Comparison of ENCODE assay signal across 20 cellular contexts in the genomic region with DNA sequence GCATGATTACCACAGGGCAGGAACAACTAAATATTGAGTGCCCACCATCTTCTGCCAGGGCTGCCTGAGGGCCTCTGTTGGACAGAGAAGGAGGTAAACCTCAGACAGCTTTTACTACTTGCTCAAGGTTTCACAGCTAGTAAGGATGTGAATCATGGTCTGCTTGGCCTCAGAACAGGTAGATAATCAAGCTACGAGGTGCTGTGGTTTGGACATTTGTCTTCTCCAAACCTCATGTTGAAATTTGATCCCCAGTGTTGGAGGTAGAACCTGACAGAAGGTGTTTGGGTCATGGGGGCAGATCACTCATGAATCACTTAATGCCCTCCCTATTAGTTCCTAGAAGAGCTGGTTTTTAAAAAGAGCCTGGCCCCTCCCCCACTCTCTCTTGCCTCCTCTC.
"Had no signal": no experiment of that assay in that cellular context is flagged by ENCODE, and none has a peak within 500 bp of the region (broad histone marks: within the 10 kb centered on the region; RNA-seq: fewer than 3 reads in every experiment).

No MANE protein-coding gene starts in this region.

- ATAC-seq: activated CD8-positive, alpha-beta memory T cell treated with anti-CD3 and anti-CD28 coated beads, Interleukin-2, amount 10 ng/mL, durations not matched to agents 7 days and 5 days; activated CD8-positive, alpha-beta T cell treated with anti-CD3 and anti-CD28 coated beads for 36 hours; esophagus mucosa; gastrocnemius medialis; left lobe of liver; lower lobe of right lung; naive thymus-derived CD4-positive, alpha-beta T cell; stimulated activated naive B cell treated with anti-CD40 and anti-IgM and Interleukin-4, amounts not matched to agents 10 μg/mL and 1 μg/mL and 100 μg/mL, for 72 hours had no signal

- H3K27ac Mint-ChIP-seq: activated CD4-positive, alpha-beta T cell treated with anti-CD3 and anti-CD28 coated beads, Interleukin-2, amount 10 ng/mL, durations not matched to agents 7 days and 5 days; activated CD8-positive, alpha-beta memory T cell treated with anti-CD3 and anti-CD28 coated beads, Interleukin-2, amount 10 ng/mL, durations not matched to agents 7 days and 5 days; activated CD8-positive, alpha-beta T cell treated with anti-CD3 and anti-CD28 coated beads for 36 hours; activated naive CD4-positive, alpha-beta T cell treated with anti-CD3 and anti-CD28 coated beads, Interleukin-2, amount 10 ng/mL, durations not matched to agents 7 days and 5 days; naive thymus-derived CD4-positive, alpha-beta T cell; neural progenitor cell; stimulated activated naive B cell treated with anti-CD40 and anti-IgM and Interleukin-4, amounts not matched to agents 10 μg/mL and 1 μg/mL and 100 μg/mL, for 72 hours; type B pancreatic cell had no signal

- H3K4me1 ChIP-seq: gastrocnemius medialis, lower lobe of right lung, testis had no signal

- H3K36me3 Mint-ChIP-seq: activated CD8-positive, alpha-beta memory T cell treated with anti-CD3 and anti-CD28 coated beads, Interleukin-2, amount 10 ng/mL, durations not matched to agents 7 days and 5 days; activated naive CD4-positive, alpha-beta T cell treated with anti-CD3 and anti-CD28 coated beads, Interleukin-2, amount 10 ng/mL, durations not matched to agents 7 days and 5 days; naive thymus-derived CD4-positive, alpha-beta T cell; neural progenitor cell; stimulated activated naive B cell treated with anti-CD40 and anti-IgM and Interleukin-4, amounts not matched to agents 10 μg/mL and 1 μg/mL and 100 μg/mL, for 72 hours; type B pancreatic cell had no signal

- H3K27me3 Mint-ChIP-seq: activated CD4-positive, alpha-beta T cell treated with anti-CD3 and anti-CD28 coated beads, Interleukin-2, amount 10 ng/mL, durations not matched to agents 7 days and 5 days; activated CD8-positive, alpha-beta memory T cell treated with anti-CD3 and anti-CD28 coated beads, Interleukin-2, amount 10 ng/mL, durations not matched to agents 7 days and 5 days; activated CD8-positive, alpha-beta T cell treated with anti-CD3 and anti-CD28 coated beads for 36 hours; activated naive CD4-positive, alpha-beta T cell treated with anti-CD3 and anti-CD28 coated beads, Interleukin-2, amount 10 ng/mL, durations not matched to agents 7 days and 5 days; stimulated activated naive B cell treated with anti-CD40 and anti-IgM and Interleukin-4, amounts not matched to agents 10 μg/mL and 1 μg/mL and 100 μg/mL, for 72 hours; type B pancreatic cell had no signal

- H3K4me1 Mint-ChIP-seq: activated CD4-positive, alpha-beta T cell treated with anti-CD3 and anti-CD28 coated beads, Interleukin-2, amount 10 ng/mL, durations not matched to agents 7 days and 5 days; activated CD8-positive, alpha-beta memory T cell treated with anti-CD3 and anti-CD28 coated beads, Interleukin-2, amount 10 ng/mL, durations not matched to agents 7 days and 5 days; activated naive CD4-positive, alpha-beta T cell treated with anti-CD3 and anti-CD28 coated beads, Interleukin-2, amount 10 ng/mL, durations not matched to agents 7 days and 5 days; naive thymus-derived CD4-positive, alpha-beta T cell; stimulated activated naive B cell treated with anti-CD40 and anti-IgM and Interleukin-4, amounts not matched to agents 10 μg/mL and 1 μg/mL and 100 μg/mL, for 72 hours had no signal

- H3K9me3 ChIP-seq: gastrocnemius medialis, lower lobe of right lung, testis had no signal

- DNase-seq: activated CD4-positive, alpha-beta T cell treated with anti-CD3 and anti-CD28 coated beads, Interleukin-2, amount 10 ng/mL, durations not matched to agents 7 days and 5 days; activated CD8-positive, alpha-beta memory T cell treated with anti-CD3 and anti-CD28 coated beads, Interleukin-2, amount 10 ng/mL, durations not matched to agents 7 days and 5 days; activated CD8-positive, alpha-beta T cell treated with anti-CD3 and anti-CD28 coated beads for 36 hours; activated effector memory CD4-positive, alpha-beta T cell treated with anti-CD3 and anti-CD28 coated beads, Interleukin-2, amount 50 U/mL, for 16 hours; activated naive CD4-positive, alpha-beta T cell treated with anti-CD3 and anti-CD28 coated beads, Interleukin-2, amount 10 ng/mL, durations not matched to agents 7 days and 5 days; activated T-cell treated with anti-CD3 and anti-CD28 coated beads for 4 hours; gastrocnemius medialis; head of caudate nucleus; lower lobe of right lung; naive thymus-derived CD4-positive, alpha-beta T cell; retina; sigmoid colon; stimulated activated CD4-positive, alpha-beta T cell treated with anti-CD3 and anti-CD28 coated beads, Interleukin-15, amount 100 ng/mL, for 24 hours; stimulated activated naive B cell treated with anti-CD40 and anti-IgM and Interleukin-4, amounts not matched to agents 10 μg/mL and 1 μg/mL and 100 μg/mL, for 72 hours; testis had no signal

- H3K36me3 ChIP-seq: gastrocnemius medialis, lower lobe of right lung, neural progenitor cell, sigmoid colon had no signal

- H3K9ac ChIP-seq: neural progenitor cell had no signal

- H3K27ac ChIP-seq: gastrocnemius medialis, lower lobe of right lung, neural progenitor cell, sigmoid colon, testis had no signal

- H3K4me3 ChIP-seq: gastrocnemius medialis, lower lobe of right lung, neural progenitor cell, sigmoid colon, smooth muscle cell, testis had no signal

- H3K4me3 Mint-ChIP-seq: activated CD4-positive, alpha-beta T cell treated with anti-CD3 and anti-CD28 coated beads, Interleukin-2, amount 10 ng/mL, durations not matched to agents 7 days and 5 days; activated CD8-positive, alpha-beta memory T cell treated with anti-CD3 and anti-CD28 coated beads, Interleukin-2, amount 10 ng/mL, durations not matched to agents 7 days and 5 days; activated CD8-positive, alpha-beta T cell treated with anti-CD3 and anti-CD28 coated beads for 36 hours; activated naive CD4-positive, alpha-beta T cell treated with anti-CD3 and anti-CD28 coated beads, Interleukin-2, amount 10 ng/mL, durations not matched to agents 7 days and 5 days; naive thymus-derived CD4-positive, alpha-beta T cell; neural progenitor cell; stimulated activated naive B cell treated with anti-CD40 and anti-IgM and Interleukin-4, amounts not matched to agents 10 μg/mL and 1 μg/mL and 100 μg/mL, for 72 hours; type B pancreatic cell had no signal

- H3K9me3 Mint-ChIP-seq: activated CD4-positive, alpha-beta T cell treated with anti-CD3 and anti-CD28 coated beads, Interleukin-2, amount 10 ng/mL, durations not matched to agents 7 days and 5 days; activated naive CD4-positive, alpha-beta T cell treated with anti-CD3 and anti-CD28 coated beads, Interleukin-2, amount 10 ng/mL, durations not matched to agents 7 days and 5 days; neural progenitor cell; type B pancreatic cell had no signal

- H3K27me3 ChIP-seq: gastrocnemius medialis, neural progenitor cell, sigmoid colon, testis had no signal
